9 cellular contexts compared by ENCODE assay signal in genomic region chr18:23283933-23284430, GRCh38.
DNase-seq lines count a peak whose midpoint lies in the region; ATAC-seq and TF ChIP-seq lines count a peak whose summit lies in the region.
"Had no signal": no experiment of that assay in that cellular context is flagged by ENCODE, and none has a peak within 500 bp of the region (broad histone marks: within the 10 kb centered on the region; RNA-seq: fewer than 3 reads in every experiment).

No MANE protein-coding gene starts in this region.

- DNase-seq in SW480 (ENCODE audit: low spot score) (peak; percentile 81), kidney epithelial cell (ENCODE audit: low read depth) (peak; percentile 71), tibial nerve (ENCODE audit: low spot score in 2 of 2) (no peak), activated gamma-delta T cell treated with Interleukin-2 at 50 U/mL for 16 hours (no peak), NCI-H446 (lab: John Stamatoyannopoulos, UW) (no peak)
- no peak for DNase-seq in activated CD8-positive, alpha-beta memory T cell treated with anti-CD3 and anti-CD28 coated beads for 24 hours
- DNase-seq: colonic mucosa had no signal

- no peaks in the 10 kb centered on the region for H3K9me3 ChIP-seq in tibial nerve
- H3K9me3 ChIP-seq: colonic mucosa had no signal

- no peaks in the 10 kb centered on the region for H3K36me3 ChIP-seq in kidney epithelial cell (ENCODE audit: control insufficient read depth, insufficient read depth, low read length)
- no peaks in the 10 kb centered on the region for H3K36me3 ChIP-seq in tibial nerve
- H3K36me3 ChIP-seq: colonic mucosa had no signal

- H3K27me3 ChIP-seq in kidney epithelial cell (ENCODE audit: control insufficient read depth, insufficient read depth, low read length) = no peaks in the 10 kb centered on the region
- H3K27me3 ChIP-seq in tibial nerve = no peaks in the 10 kb centered on the region
- H3K27me3 ChIP-seq: colonic mucosa had no signal

- WGBS in tibial nerve, 2 donors = 52 to 67% methylated on average over 2 of the region's 2 CpGs

- H3K4me1 ChIP-seq in tibial nerve = no peaks in the 10 kb centered on the region
- H3K4me1 ChIP-seq: colonic mucosa had no signal

- H3K4me3 ChIP-seq in kidney epithelial cell (ENCODE audit: low read depth, low read length) (no peak overlapping the region), tibial nerve (no peak overlapping the region)
- H3K4me3 ChIP-seq: colonic mucosa had no signal

- no peak overlapping the region for H3K27ac ChIP-seq in tibial nerve
- H3K27ac ChIP-seq: colonic mucosa had no signal

- no peak for TF ChIP-seq POLR2A in tibial nerve (IDR thresholded peaks at IDR 0.05)

- no peak for TF ChIP-seq CTCF in kidney epithelial cell (IDR thresholded peaks at IDR 0.05; ENCODE audit: insufficient read depth, low read length, poor library complexity, severe bottlenecking)
- no peak for TF ChIP-seq CTCF in tibial nerve (IDR thresholded peaks at IDR 0.05)

- peak; percentile 94 for ATAC-seq in GM18909 (IDR thresholded peaks at IDR 0.05; ENCODE audit: poor library complexity, unreplicated experiment)
- peak; percentile 62 for ATAC-seq in HG02943 (IDR thresholded peaks at IDR 0.05; ENCODE audit: low read depth, unreplicated experiment)

- TF ChIP-seq EP300 in tibial nerve (IDR thresholded peaks at IDR 0.05) = no peak

Comparison
In these comparisons a context has a peak if more than half of its experiments do, and no peak if none do; other contexts are left out.
1. DNase-seq: peak in SW480 (single experiment) and kidney epithelial cell (single experiment); none in activated CD8-positive, alpha-beta memory T cell treated with anti-CD3 and anti-CD28 coated beads for 24 hours (single experiment), tibial nerve (0 of 2), activated gamma-delta T cell treated with Interleukin-2 at 50 U/mL for 16 hours (single experiment) and NCI-H446 (0 of 2).